ENCODE assay signal across 8 cellular contexts in genomic region chr12:49055978-49056754, GRCh38. TPM values are rescaled to one million over a fixed set of nuclear protein-coding genes. Genes with fewer than 3 reads are reported as not detected.
DNase-seq lines count a peak whose midpoint lies in the region; ATAC-seq lines count a peak whose summit lies in the region.

No MANE protein-coding gene starts in this region.

- no peak overlapping the region for H3K9ac ChIP-seq in HUES64 (ENCODE audit: low read depth, low read length)

- H3K27me3 ChIP-seq in HUES64 (ENCODE audit: insufficient read depth, low read length), result no peaks in the 10 kb centered on the region

- no peak overlapping the region for H3K27ac ChIP-seq in HUES64 (ENCODE audit: low read depth, low read length)
- H3K27ac ChIP-seq in caudate nucleus (ENCODE audit: low read depth, low read length), result no peak overlapping the region

- no peaks in the 10 kb centered on the region for H3K9me3 ChIP-seq in HUES64 (ENCODE audit: insufficient read depth, low read depth, low read length)

- DNase-seq in EL (peak; percentile 75), T-helper 22 cell (ENCODE audit: low read depth) (peak; percentile 45), caudate nucleus (lab: John Stamatoyannopoulos, UW) (peak in 33 of 61 donors; percentile 7 to 75 (median 33)), immature natural killer cell (peak; percentile 45 to 52 (median 47)), LoVo (ENCODE audit: low spot score) (no peak)
- DNase-seq in stimulated activated CD4-positive, alpha-beta T cell treated with anti-CD3 and anti-CD28 coated beads, Interleukin-15, amount 100 ng/mL, for 24 hours, result peak; percentile 59

- H3K27me3 Mint-ChIP-seq in immature natural killer cell (ENCODE audit: low read depth in 3 of 3), result peaks cover 7 to 18% (median 15%) of the 10 kb centered on the region in 3 donors

- peaks cover 24% of the 10 kb centered on the region for H3K4me1 ChIP-seq in HUES64 (ENCODE audit: insufficient read depth, low read length)

- peak overlapping the region; percentile 38 to 92 (median 91) for H3K4me3 Mint-ChIP-seq in immature natural killer cell

- 64% methylated on average over 7 of the region's 7 CpGs for WGBS in HUES64

- peaks cover 65 to 67% of the 10 kb centered on the region in 2 donors for H3K4me1 Mint-ChIP-seq in immature natural killer cell

- H3K36me3 Mint-ChIP-seq in immature natural killer cell, result peaks cover 4 to 22% (median 16%) of the 10 kb centered on the region in 3 donors

- peak overlapping the region; percentile 10; the same call in 1 of the 2 replicates for H3K4me3 ChIP-seq in HUES64 (ENCODE audit: low read length)

- no peaks in the 10 kb centered on the region for H3K9me3 Mint-ChIP-seq in immature natural killer cell

- peaks cover 46% of the 10 kb centered on the region for H3K36me3 ChIP-seq in HUES64 (ENCODE audit: insufficient read depth, low read length)

- H3K27ac Mint-ChIP-seq in immature natural killer cell, result peak overlapping the region; percentile 50 to 92 (median 70)

- peak; percentile 49 for ATAC-seq in GM21381 (IDR thresholded peaks at IDR 0.05; ENCODE audit: unreplicated experiment)

RNA-seq across cellular contexts. Expression of gene KMT2D, which starts 4.4 kb away (rescaled TPM):
- polyA plus RNA-seq in HUES64 (2013, experiment 1 of 2), result 23.6 TPM
- polyA plus RNA-seq in HUES64 (2013, experiment 2 of 2), result 25.5 TPM
- 10 to 100 TPM in 1 of 3 donors, 1 to 10 TPM in 2; 1.1 to 29.6 (median 3.8) TPM for polyA plus RNA-seq in immature natural killer cell

RNA-seq across cellular contexts. Expression of gene RHEBL1, which starts 13.6 kb away (rescaled TPM):
- 4.0 TPM for polyA plus RNA-seq in HUES64 (2013, experiment 1 of 2)
- 3.9 TPM for polyA plus RNA-seq in HUES64 (2013, experiment 2 of 2)
- 10 to 100 TPM; 11.0 to 22.5 (median 16.5) TPM for polyA plus RNA-seq in immature natural killer cell

RNA-seq across cellular contexts. Expression of gene PRKAG1, which starts 37.6 kb away (rescaled TPM):
- 35.3 TPM for polyA plus RNA-seq in HUES64 (2013, experiment 1 of 2)
- 37.8 TPM for polyA plus RNA-seq in HUES64 (2013, experiment 2 of 2)
- 10 to 100 TPM; 58.5 to 75.3 (median 69.1) TPM for polyA plus RNA-seq in immature natural killer cell

RNA-seq across cellular contexts. Expression of gene DHH, which starts 38.4 kb away (rescaled TPM):
- polyA plus RNA-seq in HUES64 (2013, experiment 1 of 2), result not detected
- not detected for polyA plus RNA-seq in HUES64 (2013, experiment 2 of 2)
- polyA plus RNA-seq in immature natural killer cell, result not detected

RNA-seq across cellular contexts. Expression of gene LMBR1L, which starts 54.5 kb away (rescaled TPM):
- polyA plus RNA-seq in HUES64 (2013, experiment 1 of 2), result 28.1 TPM
- 38.3 TPM for polyA plus RNA-seq in HUES64 (2013, experiment 2 of 2)
- polyA plus RNA-seq in immature natural killer cell, result 10 to 100 TPM; 15.9 to 46.0 (median 39.6) TPM
